In the genomic region with DNA sequence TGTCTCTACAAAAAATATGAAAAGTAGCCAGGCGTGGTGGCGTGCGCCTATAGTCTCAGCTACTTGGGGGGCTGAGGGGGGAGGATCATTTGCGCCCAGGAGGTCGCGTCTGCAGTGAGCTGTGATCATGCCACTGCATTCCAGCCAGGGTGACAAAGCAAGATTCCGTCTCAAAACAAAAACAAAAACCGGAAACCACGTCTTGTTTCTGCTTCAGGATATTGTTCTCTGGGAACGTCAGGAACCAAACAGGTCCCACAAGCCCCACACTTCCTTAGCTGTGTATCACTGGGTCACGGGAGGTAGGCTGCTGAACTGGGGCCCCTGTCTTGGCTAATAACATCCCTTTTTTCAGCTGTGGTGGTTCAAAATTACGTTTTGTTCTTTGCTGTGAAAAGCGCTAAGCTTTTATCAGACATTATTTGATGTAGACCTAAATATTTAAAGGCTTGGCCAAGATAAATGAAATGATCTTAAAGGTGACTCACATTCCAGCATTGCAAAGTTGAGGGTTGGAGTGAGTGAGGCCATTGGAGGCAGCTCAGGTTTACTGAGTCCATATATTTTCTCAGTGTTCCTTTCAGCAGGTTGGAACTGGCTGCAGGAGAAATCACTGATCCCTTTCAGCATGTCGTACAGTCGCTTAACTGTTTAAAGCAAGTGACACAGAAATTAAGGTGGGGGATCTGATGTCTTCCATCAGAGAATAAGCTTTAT, we compare ENCODE assay signal across 11 cellular contexts. TPM values are rescaled to one million over a fixed set of nuclear protein-coding genes. Genes with fewer than 3 reads are reported as not detected.
DNase-seq lines count a peak whose midpoint lies in the region; ATAC-seq and TF ChIP-seq lines count a peak whose summit lies in the region.
"Had no signal": no experiment of that assay in that cellular context is flagged by ENCODE, and none has a peak within 500 bp of the region (broad histone marks: within the 10 kb centered on the region; RNA-seq: fewer than 3 reads in every experiment).

No MANE protein-coding gene starts in this region.

- TF ChIP-seq POLR2A in body of pancreas (IDR thresholded peaks at IDR 0.05) (peak in 1 of 3 donors; percentile 37), spleen (IDR thresholded peaks at IDR 0.05) (no peak)

- no peak overlapping the region; the same call in 1 of the 2 replicates for H3K27ac ChIP-seq in HEK293 (ENCODE audit: extremely low read depth, low read depth, low read length)
- peak overlapping the region in 3 of 4 donors; percentile 24 to 74 (median 46) for H3K27ac ChIP-seq in body of pancreas
- peak overlapping the region in 7 of 8 donors; percentile 53 to 90 (median 61) for H3K27ac ChIP-seq in spleen
- no peak overlapping the region for H3K27ac ChIP-seq in MM.1S (ENCODE audit: low read length)

- H3F3A ChIP-seq in MM.1S (ENCODE audit: insufficient read depth, low read length) = no peaks in the 10 kb centered on the region

- intact Hi-C loops in body of pancreas (cut with DNase I) (no loop called here), spleen (cut with DNase I; ENCODE audit: low total_unique reads) (no loop called here)

- H3K4me3 ChIP-seq in HEK293 (ENCODE audit: low read depth, low read length) (no peak overlapping the region), body of pancreas (no peak overlapping the region), spleen (peak overlapping the region in 1 of 8 donors; percentile 48), MM.1S (ENCODE audit: low read length) (no peak overlapping the region)

- TF ChIP-seq CTCF in HEK293 (tag by site-specific recombination; IDR thresholded peaks at IDR 0.05) = no peak
- no peak for TF ChIP-seq CTCF in body of pancreas (IDR thresholded peaks at IDR 0.05)
- no peak for TF ChIP-seq CTCF in spleen (IDR thresholded peaks at IDR 0.05 in 8 of 11, conservative IDR thresholded peaks at IDR 0.05 in 3 of 11)
- no peak for TF ChIP-seq CTCF in MM.1S (IDR thresholded peaks at IDR 0.05; ENCODE audit: low read length)

- POLR2A ChIA-PET in HEK293 (lab: Yijun Ruan, JAX) = interaction anchor here (2.4 to 2.9 kb wide), 2 partner anchors 16 to 36 kb away, joined by 13 to 26 read pairs; a partner anchor contains a TSS

- H3K27me3 ChIP-seq in body of pancreas (no peaks in the 10 kb centered on the region), spleen (replicated peaks in 1 of 7) (no peaks in the 10 kb centered on the region), MM.1S (replicated peaks; ENCODE audit: insufficient read depth, low read length) (no peaks in the 10 kb centered on the region)

- no peaks in the 10 kb centered on the region for H3K79me2 ChIP-seq in MM.1S (ENCODE audit: low read length)

- no peak overlapping the region for H3K4me2 ChIP-seq in MM.1S (ENCODE audit: low read depth, low read length)

- H3K4me1 ChIP-seq in HEK293 (ENCODE audit: control insufficient read depth, insufficient read depth, low read length) (no peaks in the 10 kb centered on the region; the same call in 1 of the 2 replicates), body of pancreas (peaks cover 30% of the 10 kb centered on the region), spleen (peaks cover under 1 to 69% (median 28%) of the 10 kb centered on the region in 6 donors), MM.1S (ENCODE audit: low read length) (no peaks in the 10 kb centered on the region)

- ATAC-seq in body of pancreas (peak; percentile 34), HG03175 (IDR thresholded peaks at IDR 0.05; ENCODE audit: unreplicated experiment) (no peak), HG02973 (IDR thresholded peaks at IDR 0.05; ENCODE audit: unreplicated experiment) (no peak), HG02884 (IDR thresholded peaks at IDR 0.05; ENCODE audit: unreplicated experiment) (no peak)
- ATAC-seq: natural killer cell had no signal

- CTCF ChIA-PET in HEK293 (lab: Yijun Ruan, JAX) = interaction anchor here (0.7 to 2.4 kb wide), 8 partner anchors 15 to 123 kb away, joined by 3 to 8 read pairs (median 3); a partner anchor contains a TSS

- no peaks in the 10 kb centered on the region for H3K36me3 ChIP-seq in HEK293 (ENCODE audit: control insufficient read depth in 2 of 2, insufficient read depth in 1 of 2, low read length in 2 of 2)
- H3K36me3 ChIP-seq in body of pancreas (replicated peaks in 1 of 2; ENCODE audit: insufficient read depth in 1 of 2, low read depth in 2 of 2) = no peaks in the 10 kb centered on the region
- no peaks in the 10 kb centered on the region for H3K36me3 ChIP-seq in spleen
- H3K36me3 ChIP-seq in MM.1S (replicated peaks; ENCODE audit: insufficient read depth, low read length) = no peaks in the 10 kb centered on the region

- DNase-seq in body of pancreas (peak in 2 of 4 donors; percentile 59 to 66), iris pigment epithelial cell (ENCODE audit: low read depth) (peak; percentile 92), spleen (no peak), MM.1S (no peak)
- DNase-seq: natural killer cell, NCI-H1417 treated with DMSO at 0.1 percent for 48 hours, T-helper 9 cell had no signal

- no peak overlapping the region for H2AFZ ChIP-seq in MM.1S (ENCODE audit: low read length)

- WGBS in body of pancreas, 2 donors = 59 to 70% methylated on average over 15 of the region's 15 CpGs
- WGBS in spleen, 5 donors = 44 to 57% (median 49%) methylated on average over 15 of the region's 15 CpGs

- no peak overlapping the region for H3K9ac ChIP-seq in MM.1S (ENCODE audit: low read length)

- no peaks in the 10 kb centered on the region for H4K20me1 ChIP-seq in MM.1S (ENCODE audit: insufficient read depth, low read length)

- no peaks in the 10 kb centered on the region for H3K9me2 ChIP-seq in MM.1S (replicated peaks; ENCODE audit: insufficient read depth, low read length)

- H3K9me3 ChIP-seq in HEK293 (ENCODE audit: control insufficient read depth, insufficient read depth, low read depth, low read length) (no peaks in the 10 kb centered on the region), body of pancreas (no peaks in the 10 kb centered on the region), spleen (no peaks in the 10 kb centered on the region), MM.1S (replicated peaks; ENCODE audit: insufficient read depth, low read length) (no peaks in the 10 kb centered on the region)

TF ChIP-seq in HEK293, 187 proteins besides CTCF, POLR2A, EP300 and RAD21:
- no peak for TF ChIP-seq ZBTB20 (tag by site-specific recombination; IDR thresholded peaks at IDR 0.05)
- TF ChIP-seq ZNF16 (tag by site-specific recombination; IDR thresholded peaks at IDR 0.05; ENCODE audit: low read depth) = no peak
- TF ChIP-seq MEIS1 (CRISPR knock-in tag; IDR thresholded peaks at IDR 0.05; ENCODE audit: borderline replicate concordance) = no peak
- TF ChIP-seq ZNF777 (tag by site-specific recombination; IDR thresholded peaks at IDR 0.05; ENCODE audit: borderline replicate concordance) = no peak
- TF ChIP-seq, protein P1, sequence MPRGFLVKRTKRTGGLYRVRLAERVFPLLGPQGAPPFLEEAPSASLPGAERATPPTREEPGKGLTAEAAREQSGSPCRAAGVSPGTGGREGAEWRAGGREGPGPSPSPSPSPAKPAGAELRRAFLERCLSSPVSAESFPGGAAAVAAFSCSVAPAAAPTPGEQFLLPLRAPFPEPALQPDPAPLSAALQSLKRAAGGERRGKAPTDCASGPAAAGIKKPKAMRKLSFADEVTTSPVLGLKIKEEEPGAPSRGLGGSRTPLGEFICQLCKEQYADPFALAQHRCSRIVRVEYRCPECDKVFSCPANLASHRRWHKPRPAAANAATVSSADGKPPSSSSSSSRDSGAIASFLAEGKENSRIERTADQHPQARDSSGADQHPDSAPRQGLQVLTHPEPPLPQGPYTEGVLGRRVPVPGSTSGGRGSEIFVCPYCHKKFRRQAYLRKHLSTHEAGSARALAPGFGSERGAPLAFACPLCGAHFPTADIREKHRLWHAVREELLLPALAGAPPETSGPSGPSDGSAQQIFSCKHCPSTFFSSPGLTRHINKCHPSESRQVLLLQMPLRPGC (tag by site-specific recombination; IDR thresholded peaks at IDR 0.05) = no peak
- TF ChIP-seq, protein P2, sequence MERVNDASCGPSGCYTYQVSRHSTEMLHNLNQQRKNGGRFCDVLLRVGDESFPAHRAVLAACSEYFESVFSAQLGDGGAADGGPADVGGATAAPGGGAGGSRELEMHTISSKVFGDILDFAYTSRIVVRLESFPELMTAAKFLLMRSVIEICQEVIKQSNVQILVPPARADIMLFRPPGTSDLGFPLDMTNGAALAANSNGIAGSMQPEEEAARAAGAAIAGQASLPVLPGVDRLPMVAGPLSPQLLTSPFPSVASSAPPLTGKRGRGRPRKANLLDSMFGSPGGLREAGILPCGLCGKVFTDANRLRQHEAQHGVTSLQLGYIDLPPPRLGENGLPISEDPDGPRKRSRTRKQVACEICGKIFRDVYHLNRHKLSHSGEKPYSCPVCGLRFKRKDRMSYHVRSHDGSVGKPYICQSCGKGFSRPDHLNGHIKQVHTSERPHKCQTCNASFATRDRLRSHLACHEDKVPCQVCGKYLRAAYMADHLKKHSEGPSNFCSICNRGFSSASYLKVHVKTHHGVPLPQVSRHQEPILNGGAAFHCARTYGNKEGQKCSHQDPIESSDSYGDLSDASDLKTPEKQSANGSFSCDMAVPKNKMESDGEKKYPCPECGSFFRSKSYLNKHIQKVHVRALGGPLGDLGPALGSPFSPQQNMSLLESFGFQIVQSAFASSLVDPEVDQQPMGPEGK (tag by site-specific recombination; IDR thresholded peaks at IDR 0.05) = 0 out of 2 replicates have a peak, but pooled peaks have one; percentile 29
- TF ChIP-seq GLIS1 (tag by site-specific recombination; IDR thresholded peaks at IDR 0.05) = peak; percentile 66
- peak; percentile 21; the same call in 1 of the 2 replicates for TF ChIP-seq GLIS2 (tag by site-specific recombination; IDR thresholded peaks at IDR 0.05)

RNA-seq across cellular contexts. Expression of a gene that starts 16.4 kb away (rescaled TPM):
- total RNA-seq in body of pancreas (10 to 100 TPM; 22.1 to 36.8 TPM), spleen (100 to 1,000 TPM; 152 to 202 (median 182) TPM)
- polyA plus RNA-seq in spleen = 10 to 100 TPM; 14.5 to 37.6 (median 18.0) TPM

Comparison
In these comparisons a context has a peak if more than half of its experiments do, and no peak if none do; other contexts are left out.
1. H3K27ac ChIP-seq: peak in body of pancreas (3 of 4) and spleen (7 of 8); none in HEK293 (single experiment) and MM.1S (single experiment).
2. RNA of a gene that starts 16.4 kb away (total RNA-seq): 152 to 202 TPM in spleen; 22.1 to 36.8 TPM in body of pancreas; every median in the first group is over 4 times any median in the second.